ENCODE assay signal across 2 cellular contexts in the genomic region with DNA sequence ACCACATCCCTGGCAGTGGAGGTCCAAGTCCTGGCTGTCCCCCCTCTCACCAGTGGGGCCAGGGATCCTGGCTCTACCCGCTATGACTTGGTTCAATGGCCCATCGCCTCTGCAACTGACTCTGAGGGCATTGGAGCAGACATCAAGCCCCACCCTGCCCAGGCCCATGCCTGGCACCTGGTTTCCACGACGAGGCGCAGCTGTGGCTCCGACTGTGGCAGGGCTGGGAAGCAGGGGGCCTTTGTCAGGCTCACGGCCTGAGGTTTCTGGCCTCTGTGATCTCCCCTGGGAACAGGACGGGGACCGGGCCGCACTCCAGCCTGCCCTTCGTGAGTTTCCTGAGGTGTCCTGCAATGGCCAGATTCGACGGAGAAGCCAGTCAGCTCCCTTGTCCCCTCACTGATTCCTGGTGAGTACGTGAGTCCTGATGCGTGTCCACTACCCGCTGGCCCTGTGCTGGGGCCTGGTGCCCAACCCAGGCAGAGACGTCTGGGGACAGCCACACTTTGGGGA.
TF ChIP-seq lines count a peak whose summit lies in the region.

No MANE protein-coding gene starts in this region.

TF ChIP-seq in HEK293, 187 proteins besides CTCF, POLR2A, EP300 and RAD21:
- TF ChIP-seq, protein P1, sequence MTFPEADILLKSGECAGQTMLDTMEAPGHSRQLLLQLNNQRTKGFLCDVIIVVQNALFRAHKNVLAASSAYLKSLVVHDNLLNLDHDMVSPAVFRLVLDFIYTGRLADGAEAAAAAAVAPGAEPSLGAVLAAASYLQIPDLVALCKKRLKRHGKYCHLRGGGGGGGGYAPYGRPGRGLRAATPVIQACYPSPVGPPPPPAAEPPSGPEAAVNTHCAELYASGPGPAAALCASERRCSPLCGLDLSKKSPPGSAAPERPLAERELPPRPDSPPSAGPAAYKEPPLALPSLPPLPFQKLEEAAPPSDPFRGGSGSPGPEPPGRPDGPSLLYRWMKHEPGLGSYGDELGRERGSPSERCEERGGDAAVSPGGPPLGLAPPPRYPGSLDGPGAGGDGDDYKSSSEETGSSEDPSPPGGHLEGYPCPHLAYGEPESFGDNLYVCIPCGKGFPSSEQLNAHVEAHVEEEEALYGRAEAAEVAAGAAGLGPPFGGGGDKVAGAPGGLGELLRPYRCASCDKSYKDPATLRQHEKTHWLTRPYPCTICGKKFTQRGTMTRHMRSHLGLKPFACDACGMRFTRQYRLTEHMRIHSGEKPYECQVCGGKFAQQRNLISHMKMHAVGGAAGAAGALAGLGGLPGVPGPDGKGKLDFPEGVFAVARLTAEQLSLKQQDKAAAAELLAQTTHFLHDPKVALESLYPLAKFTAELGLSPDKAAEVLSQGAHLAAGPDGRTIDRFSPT (tag by site-specific recombination; IDR thresholded peaks at IDR 0.05), result 0 out of 2 replicates have a peak, but pooled peaks have one; percentile 9
- TF ChIP-seq RBAK (tag by site-specific recombination; IDR thresholded peaks at IDR 0.05), result no peak
- no peak for TF ChIP-seq ZNF843 (tag by site-specific recombination; IDR thresholded peaks at IDR 0.05)
- TF ChIP-seq ZNF362 (tag by site-specific recombination; IDR thresholded peaks at IDR 0.05), result no peak
- no peak for TF ChIP-seq TSHZ1 (tag by site-specific recombination; IDR thresholded peaks at IDR 0.05; ENCODE audit: borderline replicate concordance)
- TF ChIP-seq SCRT2 (tag by site-specific recombination; IDR thresholded peaks at IDR 0.05), result no peak
- TF ChIP-seq PRDM4 (tag by site-specific recombination; IDR thresholded peaks at IDR 0.05), result no peak

TF ChIP-seq in GM12878, 131 proteins besides CTCF, POLR2A, EP300 and RAD21:
- TF ChIP-seq SKIL (IDR thresholded peaks at IDR 0.05; ENCODE audit: low read depth, poor library complexity, severe bottlenecking) (no peak), SUZ12 (IDR thresholded peaks at IDR 0.05; ENCODE audit: unreplicated experiment) (no peak), GATAD2B (conservative IDR thresholded peaks at IDR 0.05; ENCODE audit: low read depth) (no peak), MXI1 (IDR thresholded peaks at IDR 0.05; ENCODE audit: low read depth, low read length) (no peak), HDGF (IDR thresholded peaks at IDR 0.05) (no peak)
